In genomic region chr6:113564401-113565161, GRCh38 we compare ENCODE assay signal across 9 cellular contexts.
A peak's percentile ranks its signal among the peaks of the same experiment; 100 is the strongest.
DNase-seq lines count a peak whose midpoint lies in the region; ATAC-seq, FAIRE-seq and TF ChIP-seq lines count a peak whose summit lies in the region.
"Had no signal": no experiment of that assay in that cellular context is flagged by ENCODE, and none has a peak within 500 bp of the region (broad histone marks: within the 10 kb centered on the region; RNA-seq: fewer than 3 reads in every experiment).

No MANE protein-coding gene starts in this region.

- H3K4me1 Mint-ChIP-seq in activated CD4-positive, alpha-beta memory T cell treated with anti-CD3 and anti-CD28 coated beads, Interleukin-2, amount 10 ng/mL, durations not matched to agents 7 days and 5 days: no peaks in the 10 kb centered on the region

- H3K36me3 Mint-ChIP-seq in activated CD4-positive, alpha-beta memory T cell treated with anti-CD3 and anti-CD28 coated beads, Interleukin-2, amount 10 ng/mL, durations not matched to agents 7 days and 5 days (ENCODE audit: low read depth): no peaks in the 10 kb centered on the region

- TF ChIP-seq CTCF in K562 (IDR thresholded peaks at IDR 0.05 in 2 of 3, conservative IDR thresholded peaks at IDR 0.05 in 1 of 3; ENCODE audit: insufficient read depth in 2 of 3, low read depth in 1 of 3, low read length in 3 of 3) (no peak), retinal pigment epithelial cell (conservative IDR thresholded peaks at IDR 0.05; ENCODE audit: low read depth, low read length) (no peak)

- in situ Hi-C loops in K562 (cut with MboI): no loop called here

- H2AFZ ChIP-seq in K562 (ENCODE audit: low read depth, low read length): no peak overlapping the region

- no peaks in the 10 kb centered on the region for H3K27me3 ChIP-seq in H7 (ENCODE audit: control insufficient read depth, insufficient read depth, low read length)
- peaks cover 0 to 7% of the 10 kb centered on the region in 2 experiments; a peak in 1 of 5 replicates for H3K27me3 ChIP-seq in K562 (ENCODE audit: control insufficient read depth in 2 of 2, insufficient read depth in 2 of 2, low read length in 2 of 2)

- FAIRE-seq in K562 (lab: Jason Lieb, UNC): no peak
- FAIRE-seq: GM18507 had no signal

- no peak overlapping the region for H3K9ac ChIP-seq in K562 (ENCODE audit: insufficient read depth in 1 of 2, low read depth in 2 of 2, low read length in 2 of 2)

- no peak for TF ChIP-seq RAD21 in K562 (CRISPR knock-in tag; conservative IDR thresholded peaks at IDR 0.05 in 1 of 2, IDR thresholded peaks at IDR 0.05 in 1 of 2)

- no peaks in the 10 kb centered on the region for H3K9me1 ChIP-seq in K562 (ENCODE audit: control insufficient read depth, insufficient read depth, low read length)

- under 1% methylated on average over 17 of the region's 22 CpGs for WGBS in K562 (ENCODE audit: insufficient coverage, low coverage, missing lambda C conversion rate)

- no peak overlapping the region for H3K27ac ChIP-seq in K562 (ENCODE audit: extremely low read depth, low read depth, low read length)

- no peak for TF ChIP-seq POLR2A in K562 (conservative IDR thresholded peaks at IDR 0.05)

- no peaks in the 10 kb centered on the region for H3K9me3 ChIP-seq in K562 (replicated peaks; ENCODE audit: control insufficient read depth, insufficient read depth, low read depth, low read length)

- DNase-seq in COLO668 (lab: John Stamatoyannopoulos, UW; ENCODE audit: unreplicated experiment) (peak; percentile 84), H7 (peak; percentile 72), NCI-H2029 (lab: John Stamatoyannopoulos, UW) (peak; percentile 95), K562 (ENCODE audit: extremely low read depth in 1 of 4, low spot score in 3 of 4) (no peak), iPS DF 4.7 (ENCODE audit: extremely low read depth, low spot score) (peak; percentile 89), retinal pigment epithelial cell (ENCODE audit: low read depth) (peak; percentile 40)
- DNase-seq in activated CD4-positive, alpha-beta memory T cell treated with anti-CD3 and anti-CD28 coated beads, Interleukin-2, amount 10 ng/mL, durations not matched to agents 7 days and 5 days: no peak
- DNase-seq in stimulated activated CD4-positive, alpha-beta T cell treated with anti-CD3 and anti-CD28 coated beads, Interleukin-2, amount 100 ng/mL, for 24 hours: no peak

- BruUV-seq in K562 (replicated peaks; lab: Mats Ljungman, UMichigan): no TSS peak

- no peaks in the 10 kb centered on the region for H4K20me1 ChIP-seq in K562 (replicated peaks; ENCODE audit: control insufficient read depth, insufficient read depth, low read length)

- TF ChIP-seq EP300 in K562 (IDR thresholded peaks at IDR 0.05; ENCODE audit: low read length): no peak

- H3K4me1 ChIP-seq in K562 (replicated peaks in 1 of 2; ENCODE audit: control insufficient read depth in 2 of 2, insufficient read depth in 2 of 2, low read length in 2 of 2): no peaks in the 10 kb centered on the region

- H3K36me3 ChIP-seq in H7 (replicated peaks; ENCODE audit: control insufficient read depth, insufficient read depth, low read length) (no peaks in the 10 kb centered on the region), K562 (ENCODE audit: control insufficient read depth, insufficient read depth, low read length) (no peaks in the 10 kb centered on the region)

- H3K4me3 ChIP-seq in H7 (ENCODE audit: insufficient read depth, low read depth, low read length) (peak overlapping the region; percentile 4; the same call in 1 of the 2 replicates), K562 (no peak overlapping the region), retinal pigment epithelial cell (ENCODE audit: low read length) (no peak overlapping the region)

- no peak overlapping the region for H3K4me3 Mint-ChIP-seq in activated CD4-positive, alpha-beta memory T cell treated with anti-CD3 and anti-CD28 coated beads, Interleukin-2, amount 10 ng/mL, durations not matched to agents 7 days and 5 days

- H3K4me2 ChIP-seq in K562 (ENCODE audit: insufficient read depth, low read length): no peak overlapping the region

- CTCF ChIA-PET in K562 (lab: Yijun Ruan, JAX; ENCODE audit: low intra/inter-chr PET ratio): no interaction called here
- CTCF ChIA-PET in activated CD4-positive, alpha-beta memory T cell treated with anti-CD3 and anti-CD28 coated beads, Interleukin-2, amount 10 ng/mL, durations not matched to agents 7 days and 5 days (lab: Charles Lee): no interaction called here

- peak; percentile 34; the same call in 2 of the 3 replicates for ATAC-seq in K562

- POLR2A ChIA-PET in K562 (lab: Yijun Ruan, JAX): interaction anchor here (0.6 kb wide), 1 partner anchor 85 kb away, joined by 3 read pairs; no protein-coding TSS in a partner anchor
- POLR2A ChIA-PET in activated CD4-positive, alpha-beta memory T cell treated with anti-CD3 and anti-CD28 coated beads, Interleukin-2, amount 10 ng/mL, durations not matched to agents 7 days and 5 days (lab: Charles Lee): no interaction called here

- no peaks in the 10 kb centered on the region for H3K9me3 Mint-ChIP-seq in activated CD4-positive, alpha-beta memory T cell treated with anti-CD3 and anti-CD28 coated beads, Interleukin-2, amount 10 ng/mL, durations not matched to agents 7 days and 5 days

- no peaks in the 10 kb centered on the region for H3K27me3 Mint-ChIP-seq in activated CD4-positive, alpha-beta memory T cell treated with anti-CD3 and anti-CD28 coated beads, Interleukin-2, amount 10 ng/mL, durations not matched to agents 7 days and 5 days

- no peak overlapping the region for H3K27ac Mint-ChIP-seq in activated CD4-positive, alpha-beta memory T cell treated with anti-CD3 and anti-CD28 coated beads, Interleukin-2, amount 10 ng/mL, durations not matched to agents 7 days and 5 days

- intact Hi-C loops in K562 (cut with micrococcal nuclease): no loop called here

- no peaks in the 10 kb centered on the region for H3K79me2 ChIP-seq in K562 (ENCODE audit: control insufficient read depth, insufficient read depth, low read length)

TF ChIP-seq in K562, 482 proteins besides CTCF, POLR2A, EP300 and RAD21:
- no peak for TF ChIP-seq PCBP2 (IDR thresholded peaks at IDR 0.05; ENCODE audit: low read depth, low read length, poor library complexity, severe bottlenecking)
- TF ChIP-seq FIP1L1 (IDR thresholded peaks at IDR 0.05; ENCODE audit: low read depth, low read length, poor library complexity, severe bottlenecking): no peak
- no peak for TF ChIP-seq NR2C2 (CRISPR knock-in tag; IDR thresholded peaks at IDR 0.05)
- no peak for TF ChIP-seq NR2C2 (tag; IDR thresholded peaks at IDR 0.05)
- no peak for TF ChIP-seq MYBL2 (IDR thresholded peaks at IDR 0.05; ENCODE audit: low read depth)
- TF ChIP-seq MYBL2 (CRISPR knock-in tag; IDR thresholded peaks at IDR 0.05; ENCODE audit: borderline replicate concordance): no peak
- TF ChIP-seq, protein P1, sequence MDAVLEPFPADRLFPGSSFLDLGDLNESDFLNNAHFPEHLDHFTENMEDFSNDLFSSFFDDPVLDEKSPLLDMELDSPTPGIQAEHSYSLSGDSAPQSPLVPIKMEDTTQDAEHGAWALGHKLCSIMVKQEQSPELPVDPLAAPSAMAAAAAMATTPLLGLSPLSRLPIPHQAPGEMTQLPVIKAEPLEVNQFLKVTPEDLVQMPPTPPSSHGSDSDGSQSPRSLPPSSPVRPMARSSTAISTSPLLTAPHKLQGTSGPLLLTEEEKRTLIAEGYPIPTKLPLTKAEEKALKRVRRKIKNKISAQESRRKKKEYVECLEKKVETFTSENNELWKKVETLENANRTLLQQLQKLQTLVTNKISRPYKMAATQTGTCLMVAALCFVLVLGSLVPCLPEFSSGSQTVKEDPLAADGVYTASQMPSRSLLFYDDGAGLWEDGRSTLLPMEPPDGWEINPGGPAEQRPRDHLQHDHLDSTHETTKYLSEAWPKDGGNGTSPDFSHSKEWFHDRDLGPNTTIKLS (IDR thresholded peaks at IDR 0.05; ENCODE audit: borderline replicate concordance, low read depth): no peak
- no peak for TF ChIP-seq FUS (optimal IDR thresholded peaks at IDR 0.05; ENCODE audit: low read depth, low read length)
- TF ChIP-seq SRSF1 (IDR thresholded peaks at IDR 0.05; ENCODE audit: low read depth, low read length): no peak
- TF ChIP-seq RBM22 (IDR thresholded peaks at IDR 0.05; ENCODE audit: low read depth, low read length, poor library complexity, severe bottlenecking): no peak
TF ChIP-seq in K562: peak in this region for 0.

Comparison
In these comparisons a context has a peak if more than half of its experiments do, and no peak if none do; other contexts are left out.
1. DNase-seq: peak in COLO668 (single experiment), H7 (single experiment), NCI-H2029 (single experiment), iPS DF 4.7 (single experiment) and retinal pigment epithelial cell (single experiment); none in K562 (0 of 4), activated CD4-positive, alpha-beta memory T cell treated with anti-CD3 and anti-CD28 coated beads, Interleukin-2, amount 10 ng/mL, durations not matched to agents 7 days and 5 days (single experiment) and stimulated activated CD4-positive, alpha-beta T cell treated with anti-CD3 and anti-CD28 coated beads, Interleukin-2, amount 100 ng/mL, for 24 hours (0 of 2).